21 cellular contexts compared by ENCODE assay signal in genomic region chr6:128567029-128567428, GRCh38. TPM values are rescaled to one million over a fixed set of nuclear protein-coding genes. Genes with fewer than 3 reads are reported as not detected.
DNase-seq lines count a peak whose midpoint lies in the region; ATAC-seq, FAIRE-seq and TF ChIP-seq lines count a peak whose summit lies in the region.
"Had no signal": no experiment of that assay in that cellular context is flagged by ENCODE, and none has a peak within 500 bp of the region (broad histone marks: within the 10 kb centered on the region; RNA-seq: fewer than 3 reads in every experiment).

No MANE protein-coding gene starts in this region.

- H3K27me3 ChIP-seq in HCT116 (ENCODE audit: insufficient read depth, low read length) (no peaks in the 10 kb centered on the region), mesenchymal stem cell (ENCODE audit: control insufficient read depth in 1 of 2, insufficient read depth in 1 of 2, low read length in 2 of 2) (no peaks in the 10 kb centered on the region), mesendoderm (ENCODE audit: insufficient read depth, low read length, poor library complexity) (no peaks in the 10 kb centered on the region)
- H3K27me3 ChIP-seq: right lobe of liver, upper lobe of left lung had no signal

- RAD21 ChIA-PET in HCT116 (lab: Charles Lee; ENCODE audit: low non-redundant PET in 1 of 2, low total read pairs in 2 of 2, uncharacterized antibody in 2 of 2, unreplicated experiment in 2 of 2), result no interaction called here

- DNase-seq in AG09309 (ENCODE audit: low read depth), result peak; percentile 42
- no peak for DNase-seq in HCT116 (ENCODE audit: low read depth, low spot score)
- DNase-seq in mesenchymal stem cell, result no peak
- no peak for DNase-seq in DMS 273 (lab: John Stamatoyannopoulos, UW; ENCODE audit: unreplicated experiment)
- no peak for DNase-seq in mesendoderm
- DNase-seq: activated CD4-positive, alpha-beta T cell treated with anti-CD3 and anti-CD28 coated beads, Interleukin-2, amount 10 ng/mL, durations not matched to agents 7 days and 5 days; activated naive CD8-positive, alpha-beta T cell treated with anti-CD3 and anti-CD28 coated beads for 36 hours; CD4-positive, CD25-positive, alpha-beta regulatory T cell; DMS 273 treated with DMSO at 0.1 percent for 48 hours; erythroblast; NCI-H1105 treated with DMSO at 0.1 percent for 48 hours; NCI-H510A treated with DMSO at 0.1 percent for 48 hours; nephron progenitor cell; right lobe of liver; upper lobe of left lung had no signal

- no peak for ATAC-seq in HCT116
- ATAC-seq in HG03039 (IDR thresholded peaks at IDR 0.05; ENCODE audit: unreplicated experiment), result no peak
- no peak for ATAC-seq in HG02852 (IDR thresholded peaks at IDR 0.05; ENCODE audit: unreplicated experiment)
- ATAC-seq: right lobe of liver had no signal

- no peak for TF ChIP-seq CTCF in AG09309 (IDR thresholded peaks at IDR 0.05; ENCODE audit: control insufficient read depth, insufficient read depth, low read depth, low read length, missing control alignments)
- no peak for TF ChIP-seq CTCF in HCT116 (IDR thresholded peaks at IDR 0.05 in 2 of 3, conservative IDR thresholded peaks at IDR 0.05 in 1 of 3; ENCODE audit: borderline replicate concordance in 1 of 3, insufficient read depth in 1 of 3, low read depth in 2 of 3, low read length in 2 of 3)

- intact Hi-C loops in HCT116 (cut with micrococcal nuclease), result no loop called here

- peak overlapping the region; percentile 74 for H2AFZ ChIP-seq in HCT116 (ENCODE audit: low read depth, low read length, poor library complexity, severe bottlenecking)
- no peak overlapping the region for H2AFZ ChIP-seq in mesenchymal stem cell (ENCODE audit: low read depth, low read length)
- H2AFZ ChIP-seq: parathyroid adenoma had no signal

- no peak overlapping the region for H3K4ac ChIP-seq in mesenchymal stem cell (ENCODE audit: low read depth in 1 of 2, low read length in 2 of 2)
- H3K4ac ChIP-seq in mesendoderm (ENCODE audit: low read depth, low read length), result no peak overlapping the region

- POLR2A ChIA-PET in HCT116 (lab: Charles Lee), result no interaction called here

- H4K5ac ChIP-seq in mesendoderm (ENCODE audit: low read length), result no peak overlapping the region

- no peak for TF ChIP-seq POLR2A in HCT116 (IDR thresholded peaks at IDR 0.05; ENCODE audit: borderline replicate concordance, extremely low read depth, insufficient read depth, insufficient read length)

- no peak overlapping the region for H4K8ac ChIP-seq in mesenchymal stem cell (ENCODE audit: low read length)
- no peak overlapping the region for H4K8ac ChIP-seq in mesendoderm (ENCODE audit: low read depth, low read length)

- H3K56ac ChIP-seq in mesendoderm (ENCODE audit: low read length), result no peak overlapping the region

- H3K4me1 ChIP-seq in HCT116 (ENCODE audit: control insufficient read depth in 1 of 2, insufficient read depth in 2 of 2, low read length in 2 of 2), result peaks cover 20 to 37% of the 10 kb centered on the region in 2 experiments
- peaks cover 2% of the 10 kb centered on the region for H3K4me1 ChIP-seq in mesenchymal stem cell (ENCODE audit: control insufficient read depth, insufficient read depth, low read depth, low read length)
- no peaks in the 10 kb centered on the region for H3K4me1 ChIP-seq in mesendoderm (ENCODE audit: control insufficient read depth, low read depth, low read length)
- H3K4me1 ChIP-seq: parathyroid adenoma, right lobe of liver, upper lobe of left lung had no signal

- peak; percentile 18 for FAIRE-seq in endometrium (lab: Jason Lieb, UNC)
- FAIRE-seq: G401.6 had no signal

- no peak overlapping the region for H4K91ac ChIP-seq in mesenchymal stem cell (ENCODE audit: low read length)

- H3K4me2 ChIP-seq in HCT116 (ENCODE audit: low read length) (peak overlapping the region; percentile 3; the same call in 1 of the 2 replicates), mesenchymal stem cell (ENCODE audit: low read length, poor library complexity, severe bottlenecking) (no peak overlapping the region), mesendoderm (ENCODE audit: low read length) (no peak overlapping the region)

- CTCF ChIA-PET in HCT116 (lab: Charles Lee), result no interaction called here

- no CpG with 5 or more reads among the region's 1 CpG for WGBS in mesenchymal stem cell
- WGBS in mesendoderm (ENCODE audit: extremely low coverage, insufficient coverage, low lambda C conversion rate), result no CpG with 5 or more reads among the region's 1 CpG

- no peaks in the 10 kb centered on the region for H3K9me2 ChIP-seq in HCT116 (ENCODE audit: insufficient read depth)

- H2BK12ac ChIP-seq in mesenchymal stem cell (ENCODE audit: low read length in 2 of 2), result no peak overlapping the region

- H2BK120ac ChIP-seq in mesenchymal stem cell (ENCODE audit: low read depth, low read length) (no peak overlapping the region), mesendoderm (ENCODE audit: low read depth, low read length) (no peak overlapping the region)

- H3K23ac ChIP-seq in mesenchymal stem cell (ENCODE audit: low read length in 2 of 2) (no peak overlapping the region), mesendoderm (ENCODE audit: low read length) (no peak overlapping the region)

- no peaks in the 10 kb centered on the region for H4K20me1 ChIP-seq in HCT116 (ENCODE audit: insufficient read depth)

- H3K79me2 ChIP-seq in HCT116 (ENCODE audit: insufficient read depth, low read length), result no peaks in the 10 kb centered on the region
- H3K79me2 ChIP-seq in mesendoderm (ENCODE audit: control insufficient read depth, insufficient read depth, low read length), result no peaks in the 10 kb centered on the region
- H3K79me2 ChIP-seq: parathyroid adenoma had no signal

- no peaks in the 10 kb centered on the region for H3K36me3 ChIP-seq in HCT116 (ENCODE audit: control insufficient read depth in 1 of 2, insufficient read depth in 2 of 2, low read length in 2 of 2)
- no peaks in the 10 kb centered on the region for H3K36me3 ChIP-seq in mesenchymal stem cell (ENCODE audit: control insufficient read depth in 1 of 2, insufficient read depth in 2 of 2, low read depth in 1 of 2, low read length in 2 of 2)
- no peaks in the 10 kb centered on the region for H3K36me3 ChIP-seq in mesendoderm (ENCODE audit: control insufficient read depth, insufficient read depth, low read length)
- H3K36me3 ChIP-seq: right lobe of liver, upper lobe of left lung had no signal

- no peak overlapping the region for H3K18ac ChIP-seq in mesenchymal stem cell (ENCODE audit: low read depth in 1 of 2, low read length in 2 of 2)
- H3K18ac ChIP-seq in mesendoderm (ENCODE audit: low read length), result no peak overlapping the region

- H2BK5ac ChIP-seq in mesenchymal stem cell (ENCODE audit: low read depth, low read length, poor library complexity, severe bottlenecking) (no peak overlapping the region), mesendoderm (ENCODE audit: low read length) (no peak overlapping the region)

- BruUV-seq in HCT116 (replicated peaks; lab: Mats Ljungman, UMichigan), result no TSS peak

- H3K9me3 ChIP-seq in HCT116 (ENCODE audit: control insufficient read depth in 1 of 2, insufficient read depth in 1 of 2, low read depth in 1 of 2, low read length in 2 of 2), result no peaks in the 10 kb centered on the region
- no peaks in the 10 kb centered on the region for H3K9me3 ChIP-seq in mesenchymal stem cell (ENCODE audit: control insufficient read depth, low read length)
- H3K9me3 ChIP-seq: right lobe of liver, upper lobe of left lung had no signal

- H3K27ac ChIP-seq in HCT116 (ENCODE audit: low read depth, low read length) (no peak overlapping the region), mesenchymal stem cell (ENCODE audit: low read length, poor library complexity, severe bottlenecking) (peak overlapping the region; percentile 40), mesendoderm (ENCODE audit: low read depth, low read length) (no peak overlapping the region)
- H3K27ac ChIP-seq: parathyroid adenoma, right lobe of liver, upper lobe of left lung, VCaP had no signal

- TF ChIP-seq RAD21 in HCT116 (IDR thresholded peaks at IDR 0.05; ENCODE audit: low read depth), result no peak

- no peak overlapping the region for H2BK15ac ChIP-seq in mesenchymal stem cell (ENCODE audit: low read depth, poor library complexity, severe bottlenecking)
- no peak overlapping the region for H2BK15ac ChIP-seq in mesendoderm (replicated peaks; ENCODE audit: low read depth)

- H3K9ac ChIP-seq in HCT116 (ENCODE audit: low read length) (no peak overlapping the region), mesenchymal stem cell (ENCODE audit: low read length) (no peak overlapping the region), mesendoderm (ENCODE audit: low read length) (no peak overlapping the region)
- H3K9ac ChIP-seq: parathyroid adenoma had no signal

- H2AK5ac ChIP-seq in mesenchymal stem cell (ENCODE audit: low read length, severe bottlenecking) (no peak overlapping the region), mesendoderm (ENCODE audit: low read length) (no peak overlapping the region)

- no peak overlapping the region for H3K14ac ChIP-seq in mesenchymal stem cell (ENCODE audit: low read length in 2 of 2)

- H3K79me1 ChIP-seq in mesenchymal stem cell (replicated peaks; ENCODE audit: low read length, poor library complexity, severe bottlenecking), result no peaks in the 10 kb centered on the region
- H3K79me1 ChIP-seq in mesendoderm (ENCODE audit: low read length), result no peaks in the 10 kb centered on the region

- no peak overlapping the region for H3K4me3 ChIP-seq in AG09309 (ENCODE audit: control insufficient read depth, low read depth, low read length)
- H3K4me3 ChIP-seq in HCT116 (replicated peaks in 1 of 2; ENCODE audit: low read depth in 1 of 2, low read length in 2 of 2), result no peak overlapping the region
- H3K4me3 ChIP-seq in mesenchymal stem cell (ENCODE audit: insufficient read depth in 1 of 2, low read depth in 1 of 2, low read length in 2 of 2), result no peak overlapping the region
- no peak overlapping the region for H3K4me3 ChIP-seq in mesendoderm (ENCODE audit: low read length)
- H3K4me3 ChIP-seq: right lobe of liver, upper lobe of left lung had no signal

TF ChIP-seq in HCT116, 20 proteins besides CTCF, POLR2A, EP300 and RAD21:
- no peak for TF ChIP-seq CBX3 (IDR thresholded peaks at IDR 0.05; ENCODE audit: low read depth)

RNA-seq across cellular contexts. Expression of gene PTPRK, which starts 46.6 kb away (rescaled TPM):
- 34.2 TPM for total RNA-seq in HCT116 (2021; ENCODE audit: unreplicated experiment)
- 15.9 and 16.6 TPM in 2 replicates for polyA plus RNA-seq in HCT116 (2012)
- 48.5 TPM for polyA plus RNA-seq in mesenchymal stem cell (2013, experiment 1 of 2)
- polyA plus RNA-seq in mesenchymal stem cell (2013, experiment 2 of 2), result 49.0 TPM
- polyA plus RNA-seq in mesendoderm (2013, experiment 1 of 2), result 29.3 TPM
- 30.0 TPM for polyA plus RNA-seq in mesendoderm (2013, experiment 2 of 2)
